Comparison of ENCODE assay signal across 8 cellular contexts in genomic region chr7:101321491-101322401, GRCh38. TPM values are rescaled to one million over a fixed set of nuclear protein-coding genes. Genes with fewer than 3 reads are reported as not detected.
DNase-seq lines count a peak whose midpoint lies in the region; ATAC-seq and TF ChIP-seq lines count a peak whose summit lies in the region.

IFT22 (minus strand) TSS chr7:101321812; CDS start chr7:101321709, 103 bp downstream.

- H3K27me3 ChIP-seq in dorsolateral prefrontal cortex, result no peaks in the 10 kb centered on the region

- no peaks in the 10 kb centered on the region for H3K9me3 Mint-ChIP-seq in activated CD4-positive, alpha-beta memory T cell treated with anti-CD3 and anti-CD28 coated beads for 36 hours

- H3K27ac ChIP-seq in C4-2B (peak within 1 kb of the TSS; percentile 78), dorsolateral prefrontal cortex (peak within 1 kb of the TSS in 57 of 59 donors; percentile 29 to 94 (median 83))

- ATAC-seq in GM19351 (IDR thresholded peaks at IDR 0.05; ENCODE audit: unreplicated experiment) (peak; percentile 99), HG03558 (IDR thresholded peaks at IDR 0.05; ENCODE audit: extremely low read depth, unreplicated experiment) (peak; percentile 70)

- no peak for TF ChIP-seq POLR2A in lower leg skin (IDR thresholded peaks at IDR 0.05)

- 1 to 2% methylated on average over 37 to 38 of the region's 69 CpGs for WGBS in lower leg skin, 2 donors

- H3K4me1 Mint-ChIP-seq in activated CD4-positive, alpha-beta memory T cell treated with anti-CD3 and anti-CD28 coated beads for 36 hours (ENCODE audit: low read depth), result peaks cover 4% of the 10 kb centered on the region

- intact Hi-C loops in activated CD4-positive, alpha-beta memory T cell treated with anti-CD3 and anti-CD28 coated beads for 36 hours (cut with micrococcal nuclease), result no loop called here
- intact Hi-C loops in dorsolateral prefrontal cortex (cut with DNase I), result no loop called here
- intact Hi-C loops in lower leg skin (cut with DNase I; ENCODE audit: low total_unique reads), result no loop called here

- no peaks in the 10 kb centered on the region for H3K36me3 Mint-ChIP-seq in activated CD4-positive, alpha-beta memory T cell treated with anti-CD3 and anti-CD28 coated beads for 36 hours

- H3K27me3 Mint-ChIP-seq in activated CD4-positive, alpha-beta memory T cell treated with anti-CD3 and anti-CD28 coated beads for 36 hours, result no peaks in the 10 kb centered on the region

- peak within 1 kb of the TSS; percentile 88 for H3K4me3 Mint-ChIP-seq in activated CD4-positive, alpha-beta memory T cell treated with anti-CD3 and anti-CD28 coated beads for 36 hours

- H3K4me3 ChIP-seq in dorsolateral prefrontal cortex (peak within 1 kb of the TSS; percentile 57 to 99 (median 90)), lower leg skin (ENCODE audit: low read depth, poor library complexity, severe bottlenecking) (peak within 1 kb of the TSS; percentile 73)

- TF ChIP-seq CTCF in C4-2B (conservative IDR thresholded peaks at IDR 0.05), result no peak; the same call in 1 of the 2 replicates
- TF ChIP-seq CTCF in dorsolateral prefrontal cortex (IDR thresholded peaks at IDR 0.05 in 54 of 56, conservative IDR thresholded peaks at IDR 0.05 in 2 of 56; ENCODE audit: low read depth in 1 of 56, partially characterized antibody in 56 of 56), result peak in 44 of 56 donors; percentile 9 to 62 (median 34)
- TF ChIP-seq CTCF in lower leg skin (IDR thresholded peaks at IDR 0.05), result no peak

- POLR2A ChIA-PET in activated CD4-positive, alpha-beta memory T cell treated with anti-CD3 and anti-CD28 coated beads for 36 hours (lab: Charles Lee), result interaction anchor here (0.7 to 0.9 kb wide), 3 partner anchors 9 to 77 kb away, joined by 3 to 4 read pairs (median 3); partner anchors contain the start of gene FIS1

- peak; percentile 98 for DNase-seq in NCI-H748 (lab: John Stamatoyannopoulos, UW; ENCODE audit: unreplicated experiment)
- DNase-seq in activated CD4-positive, alpha-beta memory T cell treated with anti-CD3 and anti-CD28 coated beads for 36 hours, result peak; percentile 91
- peak; percentile 80 to 95 (median 88) for DNase-seq in dorsolateral prefrontal cortex
- DNase-seq in lower leg skin (ENCODE audit: low spot score in 2 of 2), result peak; percentile 83 to 96
- peak; percentile 81 to 83 for DNase-seq in stimulated activated CD4-positive, alpha-beta T cell treated with anti-CD3 and anti-CD28 coated beads, Interleukin-4, amount 100 ng/mL, for 4 hours

- peak within 1 kb of the TSS; percentile 76 for H3K27ac Mint-ChIP-seq in activated CD4-positive, alpha-beta memory T cell treated with anti-CD3 and anti-CD28 coated beads for 36 hours

- CTCF ChIA-PET in activated CD4-positive, alpha-beta memory T cell treated with anti-CD3 and anti-CD28 coated beads for 36 hours (lab: Charles Lee), result interaction anchor here (0.6 to 1.5 kb wide), 8 partner anchors 9 to 188 kb away, joined by 3 to 6 read pairs (median 4); no protein-coding TSS in a partner anchor

RNA-seq across cellular contexts. Expression of gene IFT22, which starts in this region (rescaled TPM):
- total RNA-seq in activated CD4-positive, alpha-beta memory T cell treated with anti-CD3 and anti-CD28 coated beads for 36 hours, result 1 to 10 TPM; 6.1 to 7.7 TPM
- 10 to 100 TPM; 15.3 to 53.6 (median 33.7) TPM for total RNA-seq in dorsolateral prefrontal cortex
- total RNA-seq in lower leg skin, result 10 to 100 TPM; 10.7 to 15.7 (median 12.5) TPM

Comparison
In these comparisons a context has a peak if more than half of its experiments do, and no peak if none do; other contexts are left out.
1. Peak in every context shown above with its lines: DNase-seq, ATAC-seq, H3K4me3 ChIP-seq and H3K27ac ChIP-seq.
2. CTCF ChIP-seq: peak in dorsolateral prefrontal cortex (44 of 56); none in C4-2B (single experiment) and lower leg skin (0 of 3).